ENCODE assay signal across 1 cellular context in the genomic region with DNA sequence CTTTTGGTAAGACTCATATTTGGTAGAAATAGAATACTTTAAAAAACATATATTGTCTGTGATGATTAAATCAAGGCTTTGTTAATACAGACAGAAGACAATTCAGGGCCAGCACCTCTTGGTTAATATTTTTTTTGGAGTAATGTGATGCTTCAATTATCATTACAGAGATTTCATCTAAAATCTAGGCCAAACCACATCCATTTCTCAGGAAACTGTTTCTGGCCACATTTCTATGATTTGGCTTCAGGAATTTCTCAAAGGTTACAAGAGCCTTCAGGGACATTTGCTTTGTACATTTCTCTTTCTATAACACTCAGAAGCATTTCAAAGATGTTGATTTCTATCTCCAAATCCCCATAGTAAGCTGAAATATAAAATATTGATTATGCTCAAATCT.
TF ChIP-seq lines count a peak whose summit lies in the region.

No MANE protein-coding gene starts in this region.

TF ChIP-seq in SK-N-SH, 30 proteins besides CTCF, POLR2A, EP300 and RAD21 (continued from another document):
- TF ChIP-seq PBX3 (IDR thresholded peaks at IDR 0.05) (peak; percentile 51), POLR2AphosphoS5 (IDR thresholded peaks at IDR 0.05; ENCODE audit: low read depth, low read length) (peak; percentile 34; the same call in 1 of the 2 replicates)
